In genomic region chr2:234495801-234496441, GRCh38 we compare ENCODE assay signal across 8 cellular contexts. TPM values are rescaled to one million over a fixed set of nuclear protein-coding genes. Genes with fewer than 3 reads are reported as not detected.
DNase-seq lines count a peak whose midpoint lies in the region; ATAC-seq and TF ChIP-seq lines count a peak whose summit lies in the region.

No MANE protein-coding gene starts in this region.

- H3K4me3 Mint-ChIP-seq in activated CD8-positive, alpha-beta memory T cell treated with anti-CD3 and anti-CD28 coated beads, Interleukin-2, amount 10 ng/mL, durations not matched to agents 7 days and 5 days, result peak overlapping the region; percentile 98

- H3K27ac Mint-ChIP-seq in activated CD8-positive, alpha-beta memory T cell treated with anti-CD3 and anti-CD28 coated beads, Interleukin-2, amount 10 ng/mL, durations not matched to agents 7 days and 5 days, result peak overlapping the region; percentile 96

- H3K27ac ChIP-seq in HL-60 (replicated peaks), result no peak overlapping the region; the same call in 1 of the 2 replicates
- H3K27ac ChIP-seq in ovary, result no peak overlapping the region

- H3K36me3 ChIP-seq in ES-I3 (ENCODE audit: insufficient read depth, low read length) (no peaks in the 10 kb centered on the region), ovary (no peaks in the 10 kb centered on the region)

- no peaks in the 10 kb centered on the region for H3K27me3 Mint-ChIP-seq in activated CD8-positive, alpha-beta memory T cell treated with anti-CD3 and anti-CD28 coated beads, Interleukin-2, amount 10 ng/mL, durations not matched to agents 7 days and 5 days

- no peaks in the 10 kb centered on the region for H3K9me3 Mint-ChIP-seq in activated CD8-positive, alpha-beta memory T cell treated with anti-CD3 and anti-CD28 coated beads, Interleukin-2, amount 10 ng/mL, durations not matched to agents 7 days and 5 days (ENCODE audit: low read depth)

- H3K4me3 ChIP-seq in HL-60 (replicated peaks; ENCODE audit: insufficient read depth, low read length), result peak overlapping the region; percentile 62
- peak overlapping the region; percentile 94 for H3K4me3 ChIP-seq in fibroblast of the aortic adventitia (ENCODE audit: low read depth, low read length)
- H3K4me3 ChIP-seq in ovary, result peak overlapping the region; percentile 53

- H3K4me1 ChIP-seq in ES-I3 (ENCODE audit: insufficient read depth, low read length) (no peaks in the 10 kb centered on the region), ovary (ENCODE audit: insufficient read depth) (peaks cover 10% of the 10 kb centered on the region)

- no peak for TF ChIP-seq POLR2A in ovary (IDR thresholded peaks at IDR 0.05)

- DNase-seq in HL-60 (ENCODE audit: low read depth in 1 of 2, low spot score in 1 of 2), result peak in 1 of 2 experiments; percentile 7
- peak; percentile 68 for DNase-seq in activated CD8-positive, alpha-beta memory T cell treated with anti-CD3 and anti-CD28 coated beads, Interleukin-2, amount 10 ng/mL, durations not matched to agents 7 days and 5 days
- DNase-seq in fibroblast of the aortic adventitia (ENCODE audit: low read depth), result peak; percentile 46
- DNase-seq in ovary, result peak in 1 of 5 donors; percentile 21

- H3K4me1 Mint-ChIP-seq in activated CD8-positive, alpha-beta memory T cell treated with anti-CD3 and anti-CD28 coated beads, Interleukin-2, amount 10 ng/mL, durations not matched to agents 7 days and 5 days, result peaks cover 41% of the 10 kb centered on the region

- H3K9me3 ChIP-seq in ES-I3 (ENCODE audit: control insufficient read depth, insufficient read depth, low read length), result no peaks in the 10 kb centered on the region
- H3K9me3 ChIP-seq in ovary, result no peaks in the 10 kb centered on the region

- TF ChIP-seq CTCF in HL-60 (IDR thresholded peaks at IDR 0.05; ENCODE audit: insufficient read depth, low read length) (no peak), fibroblast of the aortic adventitia (IDR thresholded peaks at IDR 0.05; ENCODE audit: insufficient read depth, low read length) (no peak), ovary (IDR thresholded peaks at IDR 0.05) (no peak)

- H3K27me3 ChIP-seq in HL-60 (ENCODE audit: insufficient read depth, poor library complexity, severe bottlenecking) (no peaks in the 10 kb centered on the region), ovary (no peaks in the 10 kb centered on the region)

- H3K36me3 Mint-ChIP-seq in activated CD8-positive, alpha-beta memory T cell treated with anti-CD3 and anti-CD28 coated beads, Interleukin-2, amount 10 ng/mL, durations not matched to agents 7 days and 5 days, result peaks cover 54% of the 10 kb centered on the region

- H3K9ac ChIP-seq in ES-I3 (ENCODE audit: low read depth, low read length), result peak overlapping the region; percentile 78

- intact Hi-C loops in ovary (cut with DNase I), result no loop called here

- no peak for TF ChIP-seq EP300 in ovary (IDR thresholded peaks at IDR 0.05)

- WGBS in ovary, 3 donors, result 3 to 4% (median 4%) methylated on average over 33 to 51 of the region's 51 CpGs

- CTCF ChIA-PET in activated CD8-positive, alpha-beta memory T cell treated with anti-CD3 and anti-CD28 coated beads, Interleukin-2, amount 10 ng/mL, durations not matched to agents 7 days and 5 days (lab: Charles Lee), result interaction anchor here (0.8 to 7.6 kb wide), 15 partner anchors 8 to 506 kb away, joined by 3 to 103 read pairs (median 4); no protein-coding TSS in a partner anchor

- peak; percentile 1 for ATAC-seq in activated CD8-positive, alpha-beta memory T cell treated with anti-CD3 and anti-CD28 coated beads, Interleukin-2, amount 10 ng/mL, durations not matched to agents 7 days and 5 days
- ATAC-seq in HG03159 (IDR thresholded peaks at IDR 0.05; ENCODE audit: unreplicated experiment), result no peak
- ATAC-seq in GM18520 (IDR thresholded peaks at IDR 0.05; ENCODE audit: unreplicated experiment), result no peak
- ATAC-seq in GM21360 (IDR thresholded peaks at IDR 0.05; ENCODE audit: unreplicated experiment), result no peak

RNA-seq across cellular contexts. Expression of gene ARL4C, which starts 1.0 kb away (rescaled TPM):
- 100 to 1,000 TPM; 252 to 306 TPM for total RNA-seq in activated CD8-positive, alpha-beta memory T cell treated with anti-CD3 and anti-CD28 coated beads, Interleukin-2, amount 10 ng/mL, durations not matched to agents 7 days and 5 days
- 33.7 and 136 TPM in 2 replicates for total RNA-seq in fibroblast of the aortic adventitia (ENCODE audit: low replicate concordance)
- 10 to 100 TPM in 1 of 7 donors, 1 to 10 TPM in 5, under 1 TPM in 1; 0.94 to 18.3 (median 5.1) TPM for total RNA-seq in ovary
- polyA plus RNA-seq in ovary, result 1 to 10 TPM; 2.2 to 7.5 TPM
